ENCODE assay signal across 8 cellular contexts in the genomic region with DNA sequence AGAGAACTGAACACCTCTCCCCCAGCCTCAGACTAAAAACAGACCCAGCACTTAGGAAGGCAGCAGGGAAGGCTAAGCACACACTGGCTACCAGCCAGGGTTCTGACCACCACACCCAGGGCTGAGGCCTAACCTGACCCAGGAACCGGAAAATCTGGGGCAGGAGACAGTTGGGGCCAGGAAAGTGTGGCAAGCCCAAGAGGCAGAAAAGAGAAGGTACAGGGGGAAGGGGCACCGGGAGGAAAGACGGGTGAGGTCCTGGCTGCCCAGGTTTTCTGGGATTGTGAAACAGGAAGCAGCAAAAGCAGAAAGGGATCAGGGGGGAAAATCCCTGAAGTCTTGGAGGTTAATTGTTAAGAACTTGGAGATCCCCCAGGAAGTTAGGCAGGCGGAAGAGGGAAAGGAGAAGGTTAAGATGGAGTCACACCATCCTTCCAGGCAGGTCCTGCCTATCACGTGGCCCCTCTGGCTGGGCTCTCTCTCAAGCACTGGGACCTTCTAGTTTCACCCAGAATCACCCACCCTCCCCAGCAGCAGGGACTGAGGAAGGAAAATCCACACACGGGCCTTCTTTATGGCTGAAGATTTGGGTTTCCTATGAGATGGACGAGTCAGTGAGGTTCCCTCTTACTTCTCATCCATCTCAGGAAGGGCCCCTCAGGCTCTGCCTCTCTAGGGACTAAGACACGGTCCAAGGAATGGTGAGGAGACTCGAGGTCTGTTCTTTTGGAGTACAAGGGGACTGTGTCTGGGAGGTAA. TPM values are rescaled to one million over a fixed set of nuclear protein-coding genes. Genes with fewer than 3 reads are reported as not detected.
DNase-seq lines count a peak whose midpoint lies in the region; ATAC-seq and TF ChIP-seq lines count a peak whose summit lies in the region.

No MANE protein-coding gene starts in this region.

- peak in 3 of 4 donors; percentile 5 to 13 (median 9) for ATAC-seq in heart left ventricle
- ATAC-seq in GM18498 (IDR thresholded peaks at IDR 0.05; ENCODE audit: unreplicated experiment), result no peak

- peak overlapping the region; percentile 94 for H3K4me3 Mint-ChIP-seq in activated naive CD4-positive, alpha-beta T cell treated with anti-CD3 and anti-CD28 coated beads, Interleukin-2, amount 10 ng/mL, durations not matched to agents 7 days and 5 days

- H3K4me1 Mint-ChIP-seq in activated naive CD4-positive, alpha-beta T cell treated with anti-CD3 and anti-CD28 coated beads, Interleukin-2, amount 10 ng/mL, durations not matched to agents 7 days and 5 days, result peaks cover 74% of the 10 kb centered on the region

- peaks cover 0 to 16% (median 7%) of the 10 kb centered on the region in 9 donors for H3K36me3 ChIP-seq in heart left ventricle

- H3K27ac Mint-ChIP-seq in activated naive CD4-positive, alpha-beta T cell treated with anti-CD3 and anti-CD28 coated beads, Interleukin-2, amount 10 ng/mL, durations not matched to agents 7 days and 5 days, result peak overlapping the region; percentile 91

- peak overlapping the region; percentile 96 to 100 (median 99) for H3K27ac ChIP-seq in heart left ventricle

- H3K36me3 Mint-ChIP-seq in activated naive CD4-positive, alpha-beta T cell treated with anti-CD3 and anti-CD28 coated beads, Interleukin-2, amount 10 ng/mL, durations not matched to agents 7 days and 5 days, result peaks cover 43% of the 10 kb centered on the region

- no peak for TF ChIP-seq CTCF in heart left ventricle (IDR thresholded peaks at IDR 0.05)
- TF ChIP-seq CTCF in retinal pigment epithelial cell (conservative IDR thresholded peaks at IDR 0.05; ENCODE audit: low read depth, low read length), result no peak

- TF ChIP-seq POLR2A in heart left ventricle (IDR thresholded peaks at IDR 0.05), result no peak

- intact Hi-C loops in heart left ventricle (cut with DNase I), result no loop called here

- peak; percentile 71 for DNase-seq in Caki2 (ENCODE audit: low read depth)
- DNase-seq in KBM-7, result peak; percentile 63
- DNase-seq in activated naive CD4-positive, alpha-beta T cell treated with anti-CD3 and anti-CD28 coated beads, Interleukin-2, amount 10 ng/mL, durations not matched to agents 7 days and 5 days, result no peak
- peak in 4 of 5 donors; percentile 62 to 82 (median 72) for DNase-seq in heart left ventricle
- DNase-seq in retinal pigment epithelial cell (ENCODE audit: low read depth), result no peak
- no peak for DNase-seq in activated gamma-delta T cell treated with Interleukin-2 at 50 U/mL for 16 hours
- DNase-seq in NCI-H1930 (lab: John Stamatoyannopoulos, UW), result no peak

- H3K27me3 ChIP-seq in heart left ventricle, result no peaks in the 10 kb centered on the region

- H3K4me1 ChIP-seq in heart left ventricle, result peaks cover 22 to 75% (median 62%) of the 10 kb centered on the region in 12 donors

- WGBS in heart left ventricle, 4 donors, result 4 to 8% (median 7%) methylated on average over 9 of the region's 9 CpGs

- in situ Hi-C loops in Caki2 (cut with HindIII; ENCODE audit: low pct_unique_long_range_greater_than_20kb, low sequenced_read_pairs), result no loop called here
- in situ Hi-C loops in KBM-7 (cut with MboI; ENCODE audit: low pct_unique_long_range_greater_than_20kb, low sequenced_read_pairs), result no loop called here

- H3K27me3 Mint-ChIP-seq in activated naive CD4-positive, alpha-beta T cell treated with anti-CD3 and anti-CD28 coated beads, Interleukin-2, amount 10 ng/mL, durations not matched to agents 7 days and 5 days, result no peaks in the 10 kb centered on the region

- H3K9me3 ChIP-seq in heart left ventricle, result no peaks in the 10 kb centered on the region

- no peaks in the 10 kb centered on the region for H3K9me3 Mint-ChIP-seq in activated naive CD4-positive, alpha-beta T cell treated with anti-CD3 and anti-CD28 coated beads, Interleukin-2, amount 10 ng/mL, durations not matched to agents 7 days and 5 days

- CTCF ChIA-PET in activated naive CD4-positive, alpha-beta T cell treated with anti-CD3 and anti-CD28 coated beads, Interleukin-2, amount 10 ng/mL, durations not matched to agents 7 days and 5 days (lab: Charles Lee), result interaction anchor here (1.1 to 1.9 kb wide), 2 partner anchors 22 to 111 kb away, joined by 3 to 17 read pairs; no protein-coding TSS in a partner anchor

- H3K4me3 ChIP-seq in heart left ventricle, result peak overlapping the region in 11 of 12 donors; percentile 72 to 100 (median 96)
- H3K4me3 ChIP-seq in retinal pigment epithelial cell (ENCODE audit: low read length), result peak overlapping the region; percentile 93

RNA-seq across cellular contexts. Expression of a gene that starts 2.6 kb away (rescaled TPM):
- 463 and 550 TPM in 2 replicates for total RNA-seq in Caki2 (2014; rRNA removed; shearing (Covaris generic); ENCODE audit: low replicate concordance)
- 100 to 1,000 TPM; 137 to 224 (median 147) TPM for total RNA-seq in heart left ventricle
- 100 to 1,000 TPM in 1 of 2 donors, 10 to 100 TPM in 1; 87.7 to 240 TPM for polyA plus RNA-seq in heart left ventricle

RNA-seq across cellular contexts. Expression of a gene that starts 8.0 kb away (rescaled TPM):
- 181 and 194 TPM in 2 replicates for total RNA-seq in Caki2 (2014; rRNA removed; shearing (Covaris generic); ENCODE audit: low replicate concordance)
- 100 to 1,000 TPM in 1 of 9 donors, 10 to 100 TPM in 8; 74.8 to 117 (median 79.6) TPM for total RNA-seq in heart left ventricle
- polyA plus RNA-seq in heart left ventricle, result 100 to 1,000 TPM; 135 to 230 TPM

RNA-seq across cellular contexts. Expression of a gene that starts 18.5 kb away (rescaled TPM):
- total RNA-seq in Caki2 (2014; rRNA removed; shearing (Covaris generic); ENCODE audit: low replicate concordance), result 29.4 and 50.9 TPM in 2 replicates
- total RNA-seq in heart left ventricle, result 10 to 100 TPM; 34.6 to 55.5 (median 39.0) TPM
- polyA plus RNA-seq in heart left ventricle, result 10 to 100 TPM; 39.0 to 49.9 TPM

RNA-seq across cellular contexts. Expression of a gene that starts 20.3 kb away (rescaled TPM):
- 9.6 and 19.6 TPM in 2 replicates for total RNA-seq in Caki2 (2014; rRNA removed; shearing (Covaris generic); ENCODE audit: low replicate concordance)
- total RNA-seq in heart left ventricle, result 10 to 100 TPM in 8 of 9 donors, 1 to 10 TPM in 1; 8.4 to 17.9 (median 12.8) TPM
- 10 to 100 TPM in 1 of 2 donors, 1 to 10 TPM in 1; 5.1 to 17.6 TPM for polyA plus RNA-seq in heart left ventricle

RNA-seq across cellular contexts. Expression of a gene that starts 20.6 kb away (rescaled TPM):
- 34.4 and 34.6 TPM in 2 replicates for total RNA-seq in Caki2 (2014; rRNA removed; shearing (Covaris generic); ENCODE audit: low replicate concordance)
- total RNA-seq in heart left ventricle, result 10 to 100 TPM in 8 of 9 donors, 1 to 10 TPM in 1; 8.9 to 18.9 (median 15.0) TPM
- polyA plus RNA-seq in heart left ventricle, result 10 to 100 TPM; 15.6 to 24.3 TPM

Comparison
In these comparisons a context has a peak if more than half of its experiments do, and no peak if none do; other contexts are left out.
1. DNase-seq: peak in Caki2 (single experiment), KBM-7 (single experiment) and heart left ventricle (4 of 5); none in activated naive CD4-positive, alpha-beta T cell treated with anti-CD3 and anti-CD28 coated beads, Interleukin-2, amount 10 ng/mL, durations not matched to agents 7 days and 5 days (single experiment), retinal pigment epithelial cell (single experiment), activated gamma-delta T cell treated with Interleukin-2 at 50 U/mL for 16 hours (single experiment) and NCI-H1930 (0 of 2).